In genomic region chr10:124677291-124677690, GRCh38 we compare ENCODE assay signal across 10 cellular contexts.
DNase-seq lines count a peak whose midpoint lies in the region; ATAC-seq and TF ChIP-seq lines count a peak whose summit lies in the region.
"Had no signal": no experiment of that assay in that cellular context is flagged by ENCODE, and none has a peak within 500 bp of the region (broad histone marks: within the 10 kb centered on the region; RNA-seq: fewer than 3 reads in every experiment).

No MANE protein-coding gene starts in this region.

- peaks cover 84% of the 10 kb centered on the region for H3K4me1 Mint-ChIP-seq in activated CD4-positive, alpha-beta memory T cell treated with anti-CD3 and anti-CD28 coated beads for 36 hours (ENCODE audit: low read depth)

- ATAC-seq in GM18519 (IDR thresholded peaks at IDR 0.05; ENCODE audit: low FRiP score, unreplicated experiment) (no peak), HG03469 (IDR thresholded peaks at IDR 0.05; ENCODE audit: unreplicated experiment) (no peak)

- peaks cover 11% of the 10 kb centered on the region for H3K4me1 ChIP-seq in hepatocyte (ENCODE audit: insufficient read depth)
- H3K4me1 ChIP-seq in skeletal muscle tissue (ENCODE audit: control insufficient read depth in 3 of 3, insufficient read depth in 3 of 3, low read length in 3 of 3) = peaks cover 85 to 87% (median 86%) of the 10 kb centered on the region in 3 donors

- H3K27ac Mint-ChIP-seq in activated CD4-positive, alpha-beta memory T cell treated with anti-CD3 and anti-CD28 coated beads for 36 hours = peak overlapping the region; percentile 77

- H2AFZ ChIP-seq in hepatocyte = no peak overlapping the region

- H3K4me3 Mint-ChIP-seq in activated CD4-positive, alpha-beta memory T cell treated with anti-CD3 and anti-CD28 coated beads for 36 hours = no peak overlapping the region
- H3K4me3 Mint-ChIP-seq: memory B cell had no signal

- H3K27me3 ChIP-seq in hepatocyte (no peaks in the 10 kb centered on the region), skeletal muscle tissue (ENCODE audit: control insufficient read depth in 3 of 3, insufficient read depth in 3 of 3, low read length in 3 of 3) (no peaks in the 10 kb centered on the region)

- no peaks in the 10 kb centered on the region for H3K9me2 ChIP-seq in hepatocyte (replicated peaks; ENCODE audit: insufficient read depth)

- no peaks in the 10 kb centered on the region for H3K36me3 ChIP-seq in hepatocyte (replicated peaks; ENCODE audit: insufficient read depth, low read depth)
- H3K36me3 ChIP-seq in skeletal muscle tissue (ENCODE audit: control insufficient read depth in 3 of 3, insufficient read depth in 3 of 3, low read length in 3 of 3) = peaks cover 17 to 22% (median 19%) of the 10 kb centered on the region in 3 donors

- peaks cover 81% of the 10 kb centered on the region for H3K79me2 ChIP-seq in hepatocyte

- H3K27ac ChIP-seq in hepatocyte (peak overlapping the region; percentile 8), skeletal muscle tissue (ENCODE audit: low read depth, low read length) (peak overlapping the region; percentile 28)

- no peak overlapping the region for H3K4me3 ChIP-seq in hepatocyte
- no peak overlapping the region for H3K4me3 ChIP-seq in skeletal muscle tissue (ENCODE audit: low read length in 3 of 3)

- WGBS in hepatocyte (ENCODE audit: low lambda C conversion rate, missing lambda C conversion rate) = 91% methylated on average over 10 of the region's 10 CpGs

- no peaks in the 10 kb centered on the region for H3K9me3 Mint-ChIP-seq in activated CD4-positive, alpha-beta memory T cell treated with anti-CD3 and anti-CD28 coated beads for 36 hours
- H3K9me3 Mint-ChIP-seq: memory B cell had no signal

- CTCF ChIA-PET in activated CD4-positive, alpha-beta memory T cell treated with anti-CD3 and anti-CD28 coated beads for 36 hours (lab: Charles Lee) = interaction anchor here (1.1 to 3.3 kb wide), 3 partner anchors 11 to 64 kb away, joined by 3 to 14 read pairs (median 6); no protein-coding TSS in a partner anchor

- H4K20me1 ChIP-seq in hepatocyte (ENCODE audit: insufficient read depth, poor library complexity, severe bottlenecking) = peaks cover 11% of the 10 kb centered on the region

- H3K27me3 Mint-ChIP-seq in activated CD4-positive, alpha-beta memory T cell treated with anti-CD3 and anti-CD28 coated beads for 36 hours = no peaks in the 10 kb centered on the region
- H3K27me3 Mint-ChIP-seq: memory B cell had no signal

- H3K9ac ChIP-seq in skeletal muscle tissue (ENCODE audit: low read depth in 1 of 3, low read length in 3 of 3) = peak overlapping the region in 1 of 3 donors; percentile 72

- no peak overlapping the region for H3K4me2 ChIP-seq in hepatocyte

- intact Hi-C loops in activated CD4-positive, alpha-beta memory T cell treated with anti-CD3 and anti-CD28 coated beads for 36 hours (cut with micrococcal nuclease) = no loop called here

- no peak for TF ChIP-seq CTCF in hepatocyte (IDR thresholded peaks at IDR 0.05; ENCODE audit: poor library complexity)

- POLR2A ChIA-PET in activated CD4-positive, alpha-beta memory T cell treated with anti-CD3 and anti-CD28 coated beads for 36 hours (lab: Charles Lee) = interaction anchor here (1.5 to 2.0 kb wide), 2 partner anchors 11 to 28 kb away, joined by 3 to 8 read pairs; no protein-coding TSS in a partner anchor

- H3K9me3 ChIP-seq in hepatocyte (ENCODE audit: low read depth) (no peaks in the 10 kb centered on the region), skeletal muscle tissue (ENCODE audit: control insufficient read depth in 3 of 3, low read length in 3 of 3) (no peaks in the 10 kb centered on the region)

- peak; percentile 44 for DNase-seq in ELF-1 (ENCODE audit: low read depth, low spot score)
- DNase-seq in activated CD4-positive, alpha-beta memory T cell treated with anti-CD3 and anti-CD28 coated beads for 36 hours = no peak
- DNase-seq in hepatocyte (ENCODE audit: low spot score) = no peak
- DNase-seq in SKM-1 (lab: John Stamatoyannopoulos, UW; ENCODE audit: unreplicated experiment) = no peak
- no peak for DNase-seq in NK-92 treated with Interleukin-12 subunit alpha and Interleukin-12 subunit beta, amount 100 ng/mL, for 24 hours (lab: John Stamatoyannopoulos, UW)
- DNase-seq: NCI-H2171 treated with DMSO at 0.1 percent for 48 hours had no signal

- peaks cover 36% of the 10 kb centered on the region for H3K36me3 Mint-ChIP-seq in activated CD4-positive, alpha-beta memory T cell treated with anti-CD3 and anti-CD28 coated beads for 36 hours
